22 cellular contexts compared by ENCODE assay signal in genomic region chr4:87624698-87625097, GRCh38. TPM values are rescaled to one million over a fixed set of nuclear protein-coding genes. Genes with fewer than 3 reads are reported as not detected.
A peak's percentile ranks its signal among the peaks of the same experiment; 100 is the strongest.
DNase-seq lines count a peak whose midpoint lies in the region; ATAC-seq and TF ChIP-seq lines count a peak whose summit lies in the region.
"Had no signal": no experiment of that assay in that cellular context is flagged by ENCODE, and none has a peak within 500 bp of the region (broad histone marks: within the 10 kb centered on the region; RNA-seq: fewer than 3 reads in every experiment).

No MANE protein-coding gene starts in this region.

- H3K36me3 Mint-ChIP-seq in WTC11 = no peaks in the 10 kb centered on the region
- H3K36me3 Mint-ChIP-seq: CD4-positive, CD25-positive, alpha-beta regulatory T cell; naive thymus-derived CD4-positive, alpha-beta T cell had no signal

- CTCF ChIA-PET in WTC11 (lab: Charles Lee) = interaction anchor here (0.8 to 1.2 kb wide), 2 partner anchors 80 to 214 kb away, joined by 3 to 6 read pairs; no protein-coding TSS in a partner anchor

- DNase-seq in Ammon's horn (ENCODE audit: low spot score) = peak; percentile 10
- DNase-seq in NOMO-1 treated with dmso at 0.1 percent for 144 hours (lab: John Stamatoyannopoulos, UW; ENCODE audit: unreplicated experiment) = peak; percentile 49
- DNase-seq in HuH-7.5 (ENCODE audit: low spot score) = no peak
- DNase-seq in WTC11 (ENCODE audit: low spot score) = no peak
- no peak for DNase-seq in GM20000 (ENCODE audit: low spot score)
- DNase-seq: activated CD4-positive, CD25-positive, alpha-beta regulatory T cell; activated gamma-delta T cell; CD4-positive, CD25-positive, alpha-beta regulatory T cell; colonic mucosa; DMS79; lower lobe of right lung; naive thymus-derived CD4-positive, alpha-beta T cell; NCI-H146; NCI-H446 treated with DMSO at 0.1 percent for 48 hours; spleen; stimulated activated naive CD4-positive, alpha-beta T cell; upper lobe of left lung had no signal

- peaks cover 4% of the 10 kb centered on the region for H3K4me1 Mint-ChIP-seq in WTC11
- H3K4me1 Mint-ChIP-seq: CD4-positive, CD25-positive, alpha-beta regulatory T cell; naive thymus-derived CD4-positive, alpha-beta T cell had no signal

- no peaks in the 10 kb centered on the region for H3K27me3 Mint-ChIP-seq in WTC11 (ENCODE audit: low read depth)
- H3K27me3 Mint-ChIP-seq: CD4-positive, CD25-positive, alpha-beta regulatory T cell had no signal

- no peak for TF ChIP-seq CTCF in WTC11 (IDR thresholded peaks at IDR 0.05)
- TF ChIP-seq CTCF in GM20000 (IDR thresholded peaks at IDR 0.05; ENCODE audit: extremely low read depth, missing control alignments) = no peak

- ATAC-seq in GM19351 (IDR thresholded peaks at IDR 0.05; ENCODE audit: unreplicated experiment) = peak; percentile 93
- peak; percentile 89 for ATAC-seq in HG03469 (IDR thresholded peaks at IDR 0.05; ENCODE audit: unreplicated experiment)
- no peak for ATAC-seq in WTC11
- ATAC-seq in GM21619 (IDR thresholded peaks at IDR 0.05; ENCODE audit: unreplicated experiment) = no peak
- ATAC-seq: lower lobe of right lung; naive thymus-derived CD4-positive, alpha-beta T cell; Panc1 had no signal

- H3K27ac Mint-ChIP-seq in WTC11 = no peak overlapping the region
- H3K27ac Mint-ChIP-seq: CD4-positive, CD25-positive, alpha-beta regulatory T cell; naive thymus-derived CD4-positive, alpha-beta T cell had no signal

- POLR2A ChIA-PET in WTC11 (lab: Charles Lee) = interaction anchor here (0.6 kb wide), 1 partner anchor 369 kb away, joined by 4 read pairs; no protein-coding TSS in a partner anchor

- H3K4me3 Mint-ChIP-seq in WTC11 = no peak overlapping the region
- H3K4me3 Mint-ChIP-seq: CD4-positive, CD25-positive, alpha-beta regulatory T cell; naive thymus-derived CD4-positive, alpha-beta T cell had no signal

- H3K9me3 Mint-ChIP-seq in WTC11 = peaks cover 9% of the 10 kb centered on the region

TF ChIP-seq in WTC11, 78 proteins besides CTCF, POLR2A, EP300 and RAD21:
- no peak for TF ChIP-seq CBFB (CRISPR knock-in tag; IDR thresholded peaks at IDR 0.05; ENCODE audit: low read depth)
- no peak for TF ChIP-seq E2F1 (CRISPR knock-in tag; IDR thresholded peaks at IDR 0.05)
- no peak for TF ChIP-seq CREB1 (CRISPR knock-in tag; IDR thresholded peaks at IDR 0.05)
- TF ChIP-seq, protein P1, sequence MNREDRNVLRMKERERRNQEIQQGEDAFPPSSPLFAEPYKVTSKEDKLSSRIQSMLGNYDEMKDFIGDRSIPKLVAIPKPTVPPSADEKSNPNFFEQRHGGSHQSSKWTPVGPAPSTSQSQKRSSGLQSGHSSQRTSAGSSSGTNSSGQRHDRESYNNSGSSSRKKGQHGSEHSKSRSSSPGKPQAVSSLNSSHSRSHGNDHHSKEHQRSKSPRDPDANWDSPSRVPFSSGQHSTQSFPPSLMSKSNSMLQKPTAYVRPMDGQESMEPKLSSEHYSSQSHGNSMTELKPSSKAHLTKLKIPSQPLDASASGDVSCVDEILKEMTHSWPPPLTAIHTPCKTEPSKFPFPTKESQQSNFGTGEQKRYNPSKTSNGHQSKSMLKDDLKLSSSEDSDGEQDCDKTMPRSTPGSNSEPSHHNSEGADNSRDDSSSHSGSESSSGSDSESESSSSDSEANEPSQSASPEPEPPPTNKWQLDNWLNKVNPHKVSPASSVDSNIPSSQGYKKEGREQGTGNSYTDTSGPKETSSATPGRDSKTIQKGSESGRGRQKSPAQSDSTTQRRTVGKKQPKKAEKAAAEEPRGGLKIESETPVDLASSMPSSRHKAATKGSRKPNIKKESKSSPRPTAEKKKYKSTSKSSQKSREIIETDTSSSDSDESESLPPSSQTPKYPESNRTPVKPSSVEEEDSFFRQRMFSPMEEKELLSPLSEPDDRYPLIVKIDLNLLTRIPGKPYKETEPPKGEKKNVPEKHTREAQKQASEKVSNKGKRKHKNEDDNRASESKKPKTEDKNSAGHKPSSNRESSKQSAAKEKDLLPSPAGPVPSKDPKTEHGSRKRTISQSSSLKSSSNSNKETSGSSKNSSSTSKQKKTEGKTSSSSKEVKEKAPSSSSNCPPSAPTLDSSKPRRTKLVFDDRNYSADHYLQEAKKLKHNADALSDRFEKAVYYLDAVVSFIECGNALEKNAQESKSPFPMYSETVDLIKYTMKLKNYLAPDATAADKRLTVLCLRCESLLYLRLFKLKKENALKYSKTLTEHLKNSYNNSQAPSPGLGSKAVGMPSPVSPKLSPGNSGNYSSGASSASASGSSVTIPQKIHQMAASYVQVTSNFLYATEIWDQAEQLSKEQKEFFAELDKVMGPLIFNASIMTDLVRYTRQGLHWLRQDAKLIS (CRISPR knock-in tag; IDR thresholded peaks at IDR 0.05; ENCODE audit: borderline replicate concordance) = no peak
- no peak for TF ChIP-seq KAT7 (CRISPR knock-in tag; IDR thresholded peaks at IDR 0.05; ENCODE audit: borderline replicate concordance)
- TF ChIP-seq ZNF671 (CRISPR knock-in tag; IDR thresholded peaks at IDR 0.05) = no peak
- no peak for TF ChIP-seq MAX (CRISPR knock-in tag; IDR thresholded peaks at IDR 0.05)
- TF ChIP-seq MXD4 (CRISPR knock-in tag; IDR thresholded peaks at IDR 0.05; ENCODE audit: borderline replicate concordance) = no peak

RNA-seq across cellular contexts. Expression of gene DSPP, which starts 16.4 kb away (rescaled TPM):
- not detected in 3 replicates for total RNA-seq in WTC11 (2021)
- total RNA-seq: CD4-positive, CD25-positive, alpha-beta regulatory T cell; colonic mucosa; lower lobe of right lung; naive thymus-derived CD4-positive, alpha-beta T cell; posterior vena cava; spleen; upper lobe of left lung had no signal

RNA-seq across cellular contexts. Expression of gene DMP1, which starts 25.4 kb away (rescaled TPM):
- 0.11 TPM in 1 of 3 replicates, not detected in the others for total RNA-seq in WTC11 (2021)
- total RNA-seq: CD4-positive, CD25-positive, alpha-beta regulatory T cell; colonic mucosa; lower lobe of right lung; naive thymus-derived CD4-positive, alpha-beta T cell; posterior vena cava; spleen; upper lobe of left lung had no signal

Comparison
In these comparisons a context has a peak if more than half of its experiments do, and no peak if none do; other contexts are left out.
1. DNase-seq: peak in Ammon's horn (single experiment) and NOMO-1 treated with dmso at 0.1 percent for 144 hours (single experiment); none in HuH-7.5 (single experiment), WTC11 (single experiment) and GM20000 (single experiment).
2. ATAC-seq: peak in GM19351 (single experiment) and HG03469 (single experiment); none in WTC11 (single experiment) and GM21619 (single experiment).